In genomic region chr1:156053770-156054499, GRCh38 we compare ENCODE assay signal across 1 cellular context.
TF ChIP-seq lines count a peak whose summit lies in the region.

TSS of gene UBQLN4 (minus strand) at chr1:156053798. CDS start at chr1:156053701, 97 bp downstream.

TF ChIP-seq in HepG2, 621 proteins besides CTCF, POLR2A, EP300 and RAD21 (continued from another document):
- TF ChIP-seq ZNF180 (CRISPR knock-in tag; IDR thresholded peaks at IDR 0.05; ENCODE audit: borderline replicate concordance, low read depth) (no peak), SOX6 (IDR thresholded peaks at IDR 0.05) (no peak), SOX6 (CRISPR knock-in tag; IDR thresholded peaks at IDR 0.05) (0 out of 2 replicates have a peak, but pooled peaks have one; percentile 1), USF2 (IDR thresholded peaks at IDR 0.05; ENCODE audit: low read depth, low read length) (no peak), USF2 (CRISPR knock-in tag; IDR thresholded peaks at IDR 0.05; ENCODE audit: borderline replicate concordance) (no peak), PITX1 (CRISPR knock-in tag; IDR thresholded peaks at IDR 0.05) (no peak), FUBP1 (CRISPR knock-in tag; IDR thresholded peaks at IDR 0.05; ENCODE audit: borderline replicate concordance) (no peak), ZNF766 (CRISPR knock-in tag; IDR thresholded peaks at IDR 0.05; ENCODE audit: borderline replicate concordance) (no peak), TEAD2 (CRISPR knock-in tag; IDR thresholded peaks at IDR 0.05) (no peak), POLR2AphosphoS5 (IDR thresholded peaks at IDR 0.05; ENCODE audit: low read depth, low read length) (peak; percentile 11; the same call in 1 of the 2 replicates), KDM5A (IDR thresholded peaks at IDR 0.05; ENCODE audit: borderline replicate concordance, low read length) (peak; percentile 29; the same call in 1 of the 2 replicates), ZNF616 (CRISPR knock-in tag; IDR thresholded peaks at IDR 0.05; ENCODE audit: low read depth) (no peak), ZNF451 (CRISPR knock-in tag; IDR thresholded peaks at IDR 0.05) (no peak), TBX3 (IDR thresholded peaks at IDR 0.05; ENCODE audit: borderline replicate concordance) (0 out of 2 replicates have a peak, but pooled peaks have one; percentile 11), ARNTL (CRISPR knock-in tag; IDR thresholded peaks at IDR 0.05) (no peak), PAF1 (CRISPR knock-in tag; IDR thresholded peaks at IDR 0.05) (no peak), RBAK (CRISPR knock-in tag; IDR thresholded peaks at IDR 0.05) (no peak), ZBTB14 (CRISPR knock-in tag; IDR thresholded peaks at IDR 0.05) (no peak), ZNF879 (CRISPR knock-in tag; IDR thresholded peaks at IDR 0.05) (no peak), YEATS4 (CRISPR knock-in tag; IDR thresholded peaks at IDR 0.05; ENCODE audit: borderline replicate concordance) (no peak), ZMAT3 (CRISPR knock-in tag; conservative IDR thresholded peaks at IDR 0.05) (no peak; the same call in 1 of the 2 replicates), KLF12 (CRISPR knock-in tag; IDR thresholded peaks at IDR 0.05; ENCODE audit: borderline replicate concordance) (no peak), ZNF737 (CRISPR knock-in tag; IDR thresholded peaks at IDR 0.05; ENCODE audit: borderline replicate concordance) (no peak), ZBTB44 (CRISPR knock-in tag; IDR thresholded peaks at IDR 0.05) (no peak), MAZ (IDR thresholded peaks at IDR 0.05; ENCODE audit: borderline replicate concordance, low read depth, low read length) (peak; percentile 90), MAZ (CRISPR knock-in tag; IDR thresholded peaks at IDR 0.05; ENCODE audit: low read depth) (no peak; the same call in 1 of the 2 replicates), MAFF (IDR thresholded peaks at IDR 0.05; ENCODE audit: low read depth, low read length) (no peak), CBFB (CRISPR knock-in tag; IDR thresholded peaks at IDR 0.05) (no peak), HIVEP1 (CRISPR knock-in tag; IDR thresholded peaks at IDR 0.05) (0 out of 2 replicates have a peak, but pooled peaks have one; percentile 18), NPAS2 (CRISPR knock-in tag; IDR thresholded peaks at IDR 0.05; ENCODE audit: borderline replicate concordance) (no peak), ZNF564 (CRISPR knock-in tag; IDR thresholded peaks at IDR 0.05) (no peak), ZNF792 (CRISPR knock-in tag; IDR thresholded peaks at IDR 0.05) (no peak), JUNB (CRISPR knock-in tag; IDR thresholded peaks at IDR 0.05; ENCODE audit: borderline replicate concordance) (no peak), NR2F2 (IDR thresholded peaks at IDR 0.05; ENCODE audit: borderline replicate concordance, low read depth) (no peak), PBX2 (CRISPR knock-in tag; IDR thresholded peaks at IDR 0.05) (no peak), ZNF558 (CRISPR knock-in tag; IDR thresholded peaks at IDR 0.05; ENCODE audit: borderline replicate concordance) (peak; percentile 57; the same call in 1 of the 2 replicates)
- TF ChIP-seq, protein P1, sequence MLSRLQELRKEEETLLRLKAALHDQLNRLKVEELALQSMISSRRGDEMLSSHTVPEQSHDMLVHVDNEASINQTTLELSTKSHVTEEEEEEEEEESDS (CRISPR knock-in tag; IDR thresholded peaks at IDR 0.05; ENCODE audit: borderline replicate concordance): no peak
- TF ChIP-seq, protein P2, sequence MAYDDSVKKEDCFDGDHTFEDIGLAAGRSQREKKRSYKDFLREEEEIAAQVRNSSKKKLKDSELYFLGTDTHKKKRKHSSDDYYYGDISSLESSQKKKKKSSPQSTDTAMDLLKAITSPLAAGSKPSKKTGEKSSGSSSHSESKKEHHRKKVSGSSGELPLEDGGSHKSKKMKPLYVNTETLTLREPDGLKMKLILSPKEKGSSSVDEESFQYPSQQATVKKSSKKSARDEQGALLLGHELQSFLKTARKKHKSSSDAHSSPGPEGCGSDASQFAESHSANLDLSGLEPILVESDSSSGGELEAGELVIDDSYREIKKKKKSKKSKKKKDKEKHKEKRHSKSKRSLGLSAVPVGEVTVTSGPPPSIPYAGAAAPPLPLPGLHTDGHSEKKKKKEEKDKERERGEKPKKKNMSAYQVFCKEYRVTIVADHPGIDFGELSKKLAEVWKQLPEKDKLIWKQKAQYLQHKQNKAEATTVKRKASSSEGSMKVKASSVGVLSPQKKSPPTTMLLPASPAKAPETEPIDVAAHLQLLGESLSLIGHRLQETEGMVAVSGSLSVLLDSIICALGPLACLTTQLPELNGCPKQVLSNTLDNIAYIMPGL (CRISPR knock-in tag; IDR thresholded peaks at IDR 0.05; ENCODE audit: borderline replicate concordance in 1 of 2, low read depth in 1 of 2): peak in 1 of 2 experiments; percentile 43; a peak in 1 of 4 replicates
- TF ChIP-seq, protein P3, sequence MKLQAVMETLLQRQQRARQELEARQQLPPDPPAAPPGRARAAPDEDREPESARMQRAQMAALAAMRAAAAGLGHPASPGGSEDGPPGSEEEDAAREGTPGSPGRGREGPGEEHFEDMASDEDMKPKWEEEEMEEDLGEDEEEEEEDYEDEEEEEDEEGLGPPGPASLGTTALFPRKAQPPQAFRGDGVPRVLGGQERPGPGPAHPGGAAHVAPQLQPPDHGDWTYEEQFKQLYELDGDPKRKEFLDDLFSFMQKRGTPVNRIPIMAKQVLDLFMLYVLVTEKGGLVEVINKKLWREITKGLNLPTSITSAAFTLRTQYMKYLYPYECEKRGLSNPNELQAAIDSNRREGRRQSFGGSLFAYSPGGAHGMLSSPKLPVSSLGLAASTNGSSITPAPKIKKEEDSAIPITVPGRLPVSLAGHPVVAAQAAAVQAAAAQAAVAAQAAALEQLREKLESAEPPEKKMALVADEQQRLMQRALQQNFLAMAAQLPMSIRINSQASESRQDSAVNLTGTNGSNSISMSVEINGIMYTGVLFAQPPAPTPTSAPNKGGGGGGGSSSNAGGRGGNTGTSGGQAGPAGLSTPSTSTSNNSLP (IDR thresholded peaks at IDR 0.05; ENCODE audit: low read depth, low read length): no peak
- TF ChIP-seq, protein P4, sequence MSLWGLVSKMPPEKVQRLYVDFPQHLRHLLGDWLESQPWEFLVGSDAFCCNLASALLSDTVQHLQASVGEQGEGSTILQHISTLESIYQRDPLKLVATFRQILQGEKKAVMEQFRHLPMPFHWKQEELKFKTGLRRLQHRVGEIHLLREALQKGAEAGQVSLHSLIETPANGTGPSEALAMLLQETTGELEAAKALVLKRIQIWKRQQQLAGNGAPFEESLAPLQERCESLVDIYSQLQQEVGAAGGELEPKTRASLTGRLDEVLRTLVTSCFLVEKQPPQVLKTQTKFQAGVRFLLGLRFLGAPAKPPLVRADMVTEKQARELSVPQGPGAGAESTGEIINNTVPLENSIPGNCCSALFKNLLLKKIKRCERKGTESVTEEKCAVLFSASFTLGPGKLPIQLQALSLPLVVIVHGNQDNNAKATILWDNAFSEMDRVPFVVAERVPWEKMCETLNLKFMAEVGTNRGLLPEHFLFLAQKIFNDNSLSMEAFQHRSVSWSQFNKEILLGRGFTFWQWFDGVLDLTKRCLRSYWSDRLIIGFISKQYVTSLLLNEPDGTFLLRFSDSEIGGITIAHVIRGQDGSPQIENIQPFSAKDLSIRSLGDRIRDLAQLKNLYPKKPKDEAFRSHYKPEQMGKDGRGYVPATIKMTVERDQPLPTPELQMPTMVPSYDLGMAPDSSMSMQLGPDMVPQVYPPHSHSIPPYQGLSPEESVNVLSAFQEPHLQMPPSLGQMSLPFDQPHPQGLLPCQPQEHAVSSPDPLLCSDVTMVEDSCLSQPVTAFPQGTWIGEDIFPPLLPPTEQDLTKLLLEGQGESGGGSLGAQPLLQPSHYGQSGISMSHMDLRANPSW (CRISPR knock-in tag; IDR thresholded peaks at IDR 0.05; ENCODE audit: borderline replicate concordance): no peak
- TF ChIP-seq, protein P5, sequence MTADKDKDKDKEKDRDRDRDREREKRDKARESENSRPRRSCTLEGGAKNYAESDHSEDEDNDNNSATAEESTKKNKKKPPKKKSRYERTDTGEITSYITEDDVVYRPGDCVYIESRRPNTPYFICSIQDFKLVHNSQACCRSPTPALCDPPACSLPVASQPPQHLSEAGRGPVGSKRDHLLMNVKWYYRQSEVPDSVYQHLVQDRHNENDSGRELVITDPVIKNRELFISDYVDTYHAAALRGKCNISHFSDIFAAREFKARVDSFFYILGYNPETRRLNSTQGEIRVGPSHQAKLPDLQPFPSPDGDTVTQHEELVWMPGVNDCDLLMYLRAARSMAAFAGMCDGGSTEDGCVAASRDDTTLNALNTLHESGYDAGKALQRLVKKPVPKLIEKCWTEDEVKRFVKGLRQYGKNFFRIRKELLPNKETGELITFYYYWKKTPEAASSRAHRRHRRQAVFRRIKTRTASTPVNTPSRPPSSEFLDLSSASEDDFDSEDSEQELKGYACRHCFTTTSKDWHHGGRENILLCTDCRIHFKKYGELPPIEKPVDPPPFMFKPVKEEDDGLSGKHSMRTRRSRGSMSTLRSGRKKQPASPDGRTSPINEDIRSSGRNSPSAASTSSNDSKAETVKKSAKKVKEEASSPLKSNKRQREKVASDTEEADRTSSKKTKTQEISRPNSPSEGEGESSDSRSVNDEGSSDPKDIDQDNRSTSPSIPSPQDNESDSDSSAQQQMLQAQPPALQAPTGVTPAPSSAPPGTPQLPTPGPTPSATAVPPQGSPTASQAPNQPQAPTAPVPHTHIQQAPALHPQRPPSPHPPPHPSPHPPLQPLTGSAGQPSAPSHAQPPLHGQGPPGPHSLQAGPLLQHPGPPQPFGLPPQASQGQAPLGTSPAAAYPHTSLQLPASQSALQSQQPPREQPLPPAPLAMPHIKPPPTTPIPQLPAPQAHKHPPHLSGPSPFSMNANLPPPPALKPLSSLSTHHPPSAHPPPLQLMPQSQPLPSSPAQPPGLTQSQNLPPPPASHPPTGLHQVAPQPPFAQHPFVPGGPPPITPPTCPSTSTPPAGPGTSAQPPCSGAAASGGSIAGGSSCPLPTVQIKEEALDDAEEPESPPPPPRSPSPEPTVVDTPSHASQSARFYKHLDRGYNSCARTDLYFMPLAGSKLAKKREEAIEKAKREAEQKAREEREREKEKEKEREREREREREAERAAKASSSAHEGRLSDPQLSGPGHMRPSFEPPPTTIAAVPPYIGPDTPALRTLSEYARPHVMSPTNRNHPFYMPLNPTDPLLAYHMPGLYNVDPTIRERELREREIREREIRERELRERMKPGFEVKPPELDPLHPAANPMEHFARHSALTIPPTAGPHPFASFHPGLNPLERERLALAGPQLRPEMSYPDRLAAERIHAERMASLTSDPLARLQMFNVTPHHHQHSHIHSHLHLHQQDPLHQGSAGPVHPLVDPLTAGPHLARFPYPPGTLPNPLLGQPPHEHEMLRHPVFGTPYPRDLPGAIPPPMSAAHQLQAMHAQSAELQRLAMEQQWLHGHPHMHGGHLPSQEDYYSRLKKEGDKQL (CRISPR knock-in tag; IDR thresholded peaks at IDR 0.05; ENCODE audit: low read depth): peak; percentile 18; the same call in 1 of the 2 replicates
TF ChIP-seq in HepG2: peak in this region for 53.
